24 cellular contexts compared by ENCODE assay signal in the genomic region with DNA sequence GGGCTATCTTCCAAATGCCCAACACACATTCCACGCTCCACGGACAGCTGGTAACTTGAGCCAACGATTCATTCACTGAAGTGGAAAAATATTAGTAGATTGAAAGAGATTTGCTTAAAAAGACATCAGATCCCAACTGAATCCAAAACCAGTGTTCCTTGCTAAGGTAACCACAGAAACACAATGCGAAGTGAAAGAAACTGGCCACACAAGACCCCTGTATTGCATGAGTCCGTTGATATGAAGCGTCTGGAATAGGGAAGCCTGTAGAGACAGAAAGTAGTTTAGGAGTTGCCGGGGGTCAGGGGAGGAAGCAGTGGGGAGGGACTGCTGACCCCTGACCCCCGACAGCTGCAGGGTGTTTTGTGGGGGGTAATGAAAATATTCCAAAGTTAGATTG. TPM values are rescaled to one million over a fixed set of nuclear protein-coding genes. Genes with fewer than 3 reads are reported as not detected.
"Had no signal": no experiment of that assay in that cellular context is flagged by ENCODE, and none has a peak within 500 bp of the region (broad histone marks: within the 10 kb centered on the region; RNA-seq: fewer than 3 reads in every experiment).

No MANE protein-coding gene starts in this region.

- H3K4me1 ChIP-seq: left lung, stomach had no signal

- ATAC-seq: activated CD8-positive, alpha-beta T cell treated with anti-CD3 and anti-CD28 coated beads for 36 hours; activated naive CD8-positive, alpha-beta T cell treated with anti-CD3 and anti-CD28 coated beads, Interleukin-2, amount 50 U/mL, for 24 hours; left lung; natural killer cell; stimulated activated memory B cell treated with anti-CD40 and anti-IgM and Interleukin-4, amounts not matched to agents 10 μg/mL and 1 μg/mL and 100 μg/mL, for 72 hours had no signal

- H2AFZ ChIP-seq: parathyroid adenoma had no signal

- H3K9me3 ChIP-seq: left lung, stomach had no signal

- H3K9ac ChIP-seq: parathyroid adenoma had no signal

- H3K36me3 ChIP-seq: cardiac muscle cell, left lung, stomach had no signal

- H3K27me3 ChIP-seq: cardiac muscle cell had no signal

- H3K79me2 ChIP-seq: parathyroid adenoma had no signal

- FAIRE-seq: small intestine had no signal

- H3K27ac ChIP-seq: cardiac muscle cell, left lung, parathyroid adenoma, stomach had no signal

- DNase-seq: activated CD4-positive, alpha-beta T cell treated with anti-CD3 and anti-CD28 coated beads for 48 hours; activated CD8-positive, alpha-beta T cell treated with anti-CD3 and anti-CD28 coated beads for 36 hours; activated gamma-delta T cell; activated naive CD4-positive, alpha-beta T cell treated with anti-CD3 and anti-CD28 coated beads, Interleukin-2, amount 50 U/mL, for 16 hours; activated naive CD8-positive, alpha-beta T cell treated with anti-CD3 and anti-CD28 coated beads, Interleukin-2, amount 50 U/mL, for 24 hours; effector memory CD4-positive, alpha-beta T cell; foreskin melanocyte; left lung; natural killer cell; small intestine; stimulated activated CD4-positive, alpha-beta T cell treated with anti-CD3 and anti-CD28 coated beads, Interleukin-15, amount 100 ng/mL, for 24 hours; stomach; trophoblast cell had no signal

- H3K4me3 ChIP-seq: cardiac muscle cell, left lung, stomach had no signal

RNA-seq across cellular contexts. Expression of a gene that starts 10.0 kb away (rescaled TPM):
- total RNA-seq: activated CD8-positive, alpha-beta T cell treated with anti-CD3 and anti-CD28 coated beads for 36 hours; activated T-helper 1 cell treated with anti-CD3 and anti-CD28 coated beads, Interleukin-12 subunit alpha, Interleukin-12 subunit beta, Interleukin-2, Interleukin-4 antibody, amounts not matched to agents 30 ng/mL and 10 ng/mL and 1 ng/mL, durations not matched to agents 14 hours and 24 hours and 36 hours; chondrocyte; left lung; lung microvascular endothelial cell; mesothelial cell of epicardium; natural killer cell; T-helper 2 cell treated with Interferon-gamma antibody and Interleukin-4, amounts not matched to agents 100 ng/mL and 5 ng/mL, for 36 hours had no signal
- polyA plus RNA-seq: cardiac muscle cell had no signal

RNA-seq across cellular contexts. Expression of a gene that starts 46.0 kb away (rescaled TPM):
- total RNA-seq: activated CD8-positive, alpha-beta T cell treated with anti-CD3 and anti-CD28 coated beads for 36 hours; activated T-helper 1 cell treated with anti-CD3 and anti-CD28 coated beads, Interleukin-12 subunit alpha, Interleukin-12 subunit beta, Interleukin-2, Interleukin-4 antibody, amounts not matched to agents 30 ng/mL and 10 ng/mL and 1 ng/mL, durations not matched to agents 14 hours and 24 hours and 36 hours; chondrocyte; left lung; lung microvascular endothelial cell; natural killer cell; stomach; T-helper 2 cell treated with Interferon-gamma antibody and Interleukin-4, amounts not matched to agents 100 ng/mL and 5 ng/mL, for 36 hours; temporal lobe had no signal
- polyA plus RNA-seq: cardiac muscle cell, esophagus, stomach had no signal

RNA-seq across cellular contexts. Expression of a gene that starts 49.3 kb away (rescaled TPM):
- total RNA-seq: cardiac muscle cell, chondrocyte, kidney epithelial cell, lung microvascular endothelial cell, mesothelial cell of epicardium, stomach, temporal lobe had no signal
- polyA plus RNA-seq: cardiac muscle cell had no signal
